1 cellular context compared by ENCODE assay signal in the genomic region with DNA sequence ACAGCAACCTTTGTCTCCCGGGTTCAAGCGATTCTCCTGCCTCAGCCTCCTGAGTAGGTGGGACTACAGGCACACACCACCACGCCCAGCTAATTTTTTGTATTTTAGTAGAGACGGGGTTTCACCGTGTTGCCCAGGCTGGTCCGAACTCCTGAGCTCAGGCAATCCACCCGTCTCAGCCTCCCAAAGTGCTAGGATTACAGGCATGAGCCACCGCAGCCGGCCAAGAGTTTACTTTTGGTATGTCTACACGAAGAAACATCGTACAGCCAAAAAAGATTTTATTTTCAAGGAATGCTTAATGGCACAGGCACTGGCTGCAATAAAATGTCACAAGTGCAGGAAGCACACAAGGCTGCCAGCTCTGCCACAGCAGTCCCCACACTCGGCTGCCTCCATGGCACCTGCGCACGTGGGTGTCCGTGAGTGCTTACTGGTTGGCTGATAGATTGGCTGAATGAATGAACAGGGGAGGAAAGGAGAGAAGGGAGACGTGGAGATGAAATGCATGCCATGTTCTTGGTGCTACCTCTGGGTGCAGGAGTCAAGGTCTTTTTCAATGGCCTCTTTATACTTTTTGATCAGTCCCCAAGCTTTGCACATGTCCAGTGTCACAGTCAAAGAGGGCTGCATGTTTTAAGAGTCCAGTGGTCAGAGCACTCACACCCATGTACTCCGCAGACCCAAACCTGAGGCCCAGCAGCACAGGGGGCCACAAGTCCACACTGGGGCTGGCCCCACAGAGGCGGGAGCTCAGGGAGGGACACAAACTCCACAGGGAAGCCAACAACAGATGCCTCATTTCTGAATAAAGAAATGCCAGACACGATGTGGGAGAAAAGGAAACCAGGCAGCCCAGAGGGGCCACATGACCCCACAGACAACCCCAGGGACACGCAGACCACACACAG.
TF ChIP-seq lines count a peak whose summit lies in the region.

No MANE protein-coding gene starts in this region.

TF ChIP-seq in HepG2, 621 proteins besides CTCF, POLR2A, EP300 and RAD21 (continued from another document):
- TF ChIP-seq, protein P1, sequence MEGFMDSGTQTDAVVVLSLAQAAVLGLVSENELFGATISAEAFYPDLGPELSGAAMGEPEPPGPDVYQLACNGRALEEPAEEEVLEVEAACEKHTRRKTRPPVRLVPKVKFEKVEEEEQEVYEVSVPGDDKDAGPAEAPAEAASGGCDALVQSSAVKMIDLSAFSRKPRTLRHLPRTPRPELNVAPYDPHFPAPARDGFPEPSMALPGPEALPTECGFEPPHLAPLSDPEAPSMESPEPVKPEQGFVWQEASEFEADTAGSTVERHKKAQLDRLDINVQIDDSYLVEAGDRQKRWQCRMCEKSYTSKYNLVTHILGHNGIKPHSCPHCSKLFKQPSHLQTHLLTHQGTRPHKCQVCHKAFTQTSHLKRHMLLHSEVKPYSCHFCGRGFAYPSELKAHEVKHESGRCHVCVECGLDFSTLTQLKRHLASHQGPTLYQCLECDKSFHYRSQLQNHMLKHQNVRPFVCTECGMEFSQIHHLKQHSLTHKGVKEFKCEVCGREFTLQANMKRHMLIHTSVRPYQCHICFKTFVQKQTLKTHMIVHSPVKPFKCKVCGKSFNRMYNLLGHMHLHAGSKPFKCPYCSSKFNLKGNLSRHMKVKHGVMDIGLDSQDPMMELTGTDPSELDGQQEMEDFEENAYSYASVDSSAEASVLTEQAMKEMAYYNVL (CRISPR knock-in tag; IDR thresholded peaks at IDR 0.05; ENCODE audit: borderline replicate concordance), result peak; percentile 87
- TF ChIP-seq LCORL (IDR thresholded peaks at IDR 0.05), result no peak
- peak; percentile 28; the same call in 1 of the 2 replicates for TF ChIP-seq LCORL (CRISPR knock-in tag; IDR thresholded peaks at IDR 0.05)
- TF ChIP-seq ZNF816 (CRISPR knock-in tag; IDR thresholded peaks at IDR 0.05; ENCODE audit: borderline replicate concordance), result no peak
- TF ChIP-seq, protein P2, sequence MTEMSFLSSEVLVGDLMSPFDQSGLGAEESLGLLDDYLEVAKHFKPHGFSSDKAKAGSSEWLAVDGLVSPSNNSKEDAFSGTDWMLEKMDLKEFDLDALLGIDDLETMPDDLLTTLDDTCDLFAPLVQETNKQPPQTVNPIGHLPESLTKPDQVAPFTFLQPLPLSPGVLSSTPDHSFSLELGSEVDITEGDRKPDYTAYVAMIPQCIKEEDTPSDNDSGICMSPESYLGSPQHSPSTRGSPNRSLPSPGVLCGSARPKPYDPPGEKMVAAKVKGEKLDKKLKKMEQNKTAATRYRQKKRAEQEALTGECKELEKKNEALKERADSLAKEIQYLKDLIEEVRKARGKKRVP (CRISPR knock-in tag; IDR thresholded peaks at IDR 0.05), result no peak
- TF ChIP-seq PPARG (CRISPR knock-in tag; conservative IDR thresholded peaks at IDR 0.05), result no peak
